Comparison of ENCODE assay signal across 14 cellular contexts in genomic region chr9:129939426-129939825, GRCh38.
A peak's percentile ranks its signal among the peaks of the same experiment; 100 is the strongest.
DNase-seq lines count a peak whose midpoint lies in the region; ATAC-seq, FAIRE-seq and TF ChIP-seq lines count a peak whose summit lies in the region.
"Had no signal": no experiment of that assay in that cellular context is flagged by ENCODE, and none has a peak within 500 bp of the region (broad histone marks: within the 10 kb centered on the region; RNA-seq: fewer than 3 reads in every experiment).

No MANE protein-coding gene starts in this region.

- H3K27me3 ChIP-seq in SK-N-SH (ENCODE audit: insufficient read depth) = no peaks in the 10 kb centered on the region
- H3K27me3 ChIP-seq in esophagus muscularis mucosa = no peaks in the 10 kb centered on the region
- no peaks in the 10 kb centered on the region for H3K27me3 ChIP-seq in stomach smooth muscle (ENCODE audit: control insufficient read depth in 1 of 2, insufficient read depth in 2 of 2, low read length in 2 of 2)

- H3F3A ChIP-seq in SK-N-SH (replicated peaks; ENCODE audit: insufficient read depth) = peaks cover 42% of the 10 kb centered on the region

- peaks cover 4 to 45% of the 10 kb centered on the region in 2 experiments; a peak in 3 of 4 replicates for H3K4me1 ChIP-seq in SK-N-SH (ENCODE audit: control insufficient read depth in 1 of 2, insufficient read depth in 2 of 2, low read depth in 1 of 2, low read length in 1 of 2)
- peaks cover 24 to 70% (median 60%) of the 10 kb centered on the region in 4 donors for H3K4me1 ChIP-seq in esophagus muscularis mucosa
- H3K4me1 ChIP-seq in stomach smooth muscle (ENCODE audit: control insufficient read depth, insufficient read depth, low read length) = peaks cover 20% of the 10 kb centered on the region

- H3K4me2 ChIP-seq in SK-N-SH = peak overlapping the region; percentile 61

- TF ChIP-seq POLR2A in esophagus muscularis mucosa (IDR thresholded peaks at IDR 0.05; ENCODE audit: low read depth) = no peak

- H4K20me1 ChIP-seq in SK-N-SH (ENCODE audit: insufficient read depth) = no peaks in the 10 kb centered on the region

- peaks cover 12% of the 10 kb centered on the region for H3K9me3 Mint-ChIP-seq in WTC11

- no peak overlapping the region for H3K4me3 ChIP-seq in SK-N-SH (ENCODE audit: low read depth in 2 of 2, low read length in 1 of 2)
- no peak overlapping the region for H3K4me3 ChIP-seq in esophagus muscularis mucosa
- H3K4me3 ChIP-seq in stomach smooth muscle (ENCODE audit: low read length in 2 of 2) = no peak overlapping the region

- peaks cover 29% of the 10 kb centered on the region for H3K4me1 Mint-ChIP-seq in WTC11

- intact Hi-C loops in esophagus muscularis mucosa (cut with DNase I) = no loop called here
- intact Hi-C loops in posterior vena cava (cut with DNase I) = no loop called here

- H3K9me3 ChIP-seq in SK-N-SH (peaks cover 10% of the 10 kb centered on the region; the same call in 1 of the 2 replicates), esophagus muscularis mucosa (peaks cover 0 to 6% (median 0%) of the 10 kb centered on the region in 4 donors), stomach smooth muscle (ENCODE audit: control insufficient read depth in 2 of 2, low read length in 2 of 2) (no peaks in the 10 kb centered on the region)

- no peaks in the 10 kb centered on the region for H3K9me2 ChIP-seq in SK-N-SH

- no peaks in the 10 kb centered on the region for H3K79me2 ChIP-seq in SK-N-SH (ENCODE audit: insufficient read depth)

- H3K27ac ChIP-seq in SK-N-SH (ENCODE audit: low read depth in 2 of 2, low read length in 1 of 2) (peak overlapping the region; percentile 47 to 89; a peak in 3 of 4 replicates), esophagus muscularis mucosa (replicated peaks in 1 of 4) (peak overlapping the region; percentile 73 to 83 (median 82)), stomach smooth muscle (ENCODE audit: low read length) (peak overlapping the region; percentile 31)

- H3K9ac ChIP-seq in SK-N-SH = no peak overlapping the region
- H3K9ac ChIP-seq in stomach smooth muscle (ENCODE audit: low read length in 2 of 2) = no peak overlapping the region

- no peaks in the 10 kb centered on the region for H3K27me3 Mint-ChIP-seq in WTC11 (ENCODE audit: low read depth)

- peak overlapping the region; percentile 92 for H3K27ac Mint-ChIP-seq in WTC11

- no peak overlapping the region for H2AFZ ChIP-seq in SK-N-SH (ENCODE audit: low read depth)

- no peak for TF ChIP-seq CTCF in SK-N-SH (IDR thresholded peaks at IDR 0.05)
- TF ChIP-seq CTCF in WTC11 (IDR thresholded peaks at IDR 0.05) = no peak
- no peak for TF ChIP-seq CTCF in esophagus muscularis mucosa (IDR thresholded peaks at IDR 0.05)
- TF ChIP-seq CTCF in D721Med (IDR thresholded peaks at IDR 0.05; ENCODE audit: insufficient read depth, missing control alignments) = no peak

- peaks cover 17% of the 10 kb centered on the region for H3K36me3 Mint-ChIP-seq in WTC11

- ATAC-seq in SK-N-SH treated with all-trans-retinoic acid at 6 μM for 48 hours (no peak), WTC11 (no peak), GM19324 (IDR thresholded peaks at IDR 0.05; ENCODE audit: low FRiP score, unreplicated experiment) (no peak)

- no peak for DNase-seq in SK-N-SH
- no peak for DNase-seq in WTC11 (ENCODE audit: low spot score)
- no peak for DNase-seq in esophagus muscularis mucosa (ENCODE audit: extremely low spot score)
- DNase-seq in D721Med (ENCODE audit: insufficient read length, low spot score) = no peak
- no peak for DNase-seq in posterior vena cava (ENCODE audit: low spot score)
- DNase-seq: central memory CD4-positive, alpha-beta T cell; foreskin melanocyte; kidney glomerular epithelial cell; NCI-H774; SW 1271 had no signal

- FAIRE-seq in D721Med (lab: Jason Lieb, UNC) = no peak
- FAIRE-seq: A204.1 had no signal

- WGBS in SK-N-SH (ENCODE audit: low lambda C conversion rate) = 95% methylated on average over 2 of the region's 2 CpGs
- 93% methylated on average over 2 of the region's 2 CpGs for WGBS in esophagus muscularis mucosa

- POLR2A ChIA-PET in SK-N-SH (lab: Yijun Ruan, JAX) (no interaction called here), WTC11 (lab: Charles Lee) (no interaction called here)

- TF ChIP-seq RAD21 in SK-N-SH (IDR thresholded peaks at IDR 0.05; ENCODE audit: low read length) = no peak

- H3K36me3 ChIP-seq in SK-N-SH (replicated peaks in 1 of 2; ENCODE audit: control insufficient read depth in 1 of 2, insufficient read depth in 2 of 2, low read length in 1 of 2) (peaks cover 0 to 9% of the 10 kb centered on the region in 2 experiments), esophagus muscularis mucosa (peaks cover 0 to 18% (median 3%) of the 10 kb centered on the region in 4 donors), stomach smooth muscle (ENCODE audit: control insufficient read depth in 2 of 2, insufficient read depth in 2 of 2, low read length in 2 of 2) (no peaks in the 10 kb centered on the region)

- CTCF ChIA-PET in SK-N-SH (lab: Yijun Ruan, JAX) (no interaction called here), WTC11 (lab: Charles Lee) (interaction anchor here (1.6 kb wide), 1 partner anchor 16 kb away, joined by 3 read pairs; no protein-coding TSS in a partner anchor)

- TF ChIP-seq EP300 in SK-N-SH (IDR thresholded peaks at IDR 0.05; ENCODE audit: borderline replicate concordance in 1 of 2, low read depth in 1 of 2, low read length in 1 of 2) (no peak), esophagus muscularis mucosa (IDR thresholded peaks at IDR 0.05) (no peak)

- H3K4me3 Mint-ChIP-seq in WTC11 = no peak overlapping the region

TF ChIP-seq in SK-N-SH, 30 proteins besides CTCF, POLR2A, EP300 and RAD21:
- no peak for TF ChIP-seq RFX5 (IDR thresholded peaks at IDR 0.05; ENCODE audit: low read length)

TF ChIP-seq in SK-N-SH treated with all-trans-retinoic acid at 6 μM for 48 hours, 23 proteins besides CTCF, POLR2A, EP300 and RAD21:
- TF ChIP-seq ESRRG (CRISPR knock-in tag; IDR thresholded peaks at IDR 0.05) = no peak
- no peak for TF ChIP-seq ZC3H10 (CRISPR knock-in tag; IDR thresholded peaks at IDR 0.05)
- TF ChIP-seq CSRNP3 (CRISPR knock-in tag; IDR thresholded peaks at IDR 0.05) = no peak
- TF ChIP-seq ZNF8 (CRISPR knock-in tag; IDR thresholded peaks at IDR 0.05) = no peak
- no peak for TF ChIP-seq ZFP30 (CRISPR knock-in tag; IDR thresholded peaks at IDR 0.05)

TF ChIP-seq in WTC11, 78 proteins besides CTCF, POLR2A, EP300 and RAD21 (continues in another document):
- TF ChIP-seq ELF4 (CRISPR knock-in tag; IDR thresholded peaks at IDR 0.05; ENCODE audit: low read depth) = no peak
- TF ChIP-seq SMAD4 (CRISPR knock-in tag; IDR thresholded peaks at IDR 0.05) = no peak
- TF ChIP-seq NR2C2 (CRISPR knock-in tag; IDR thresholded peaks at IDR 0.05) = no peak
- TF ChIP-seq E2F1 (CRISPR knock-in tag; IDR thresholded peaks at IDR 0.05) = no peak
- no peak for TF ChIP-seq ZNF232 (CRISPR knock-in tag; IDR thresholded peaks at IDR 0.05)
- TF ChIP-seq, protein P1, sequence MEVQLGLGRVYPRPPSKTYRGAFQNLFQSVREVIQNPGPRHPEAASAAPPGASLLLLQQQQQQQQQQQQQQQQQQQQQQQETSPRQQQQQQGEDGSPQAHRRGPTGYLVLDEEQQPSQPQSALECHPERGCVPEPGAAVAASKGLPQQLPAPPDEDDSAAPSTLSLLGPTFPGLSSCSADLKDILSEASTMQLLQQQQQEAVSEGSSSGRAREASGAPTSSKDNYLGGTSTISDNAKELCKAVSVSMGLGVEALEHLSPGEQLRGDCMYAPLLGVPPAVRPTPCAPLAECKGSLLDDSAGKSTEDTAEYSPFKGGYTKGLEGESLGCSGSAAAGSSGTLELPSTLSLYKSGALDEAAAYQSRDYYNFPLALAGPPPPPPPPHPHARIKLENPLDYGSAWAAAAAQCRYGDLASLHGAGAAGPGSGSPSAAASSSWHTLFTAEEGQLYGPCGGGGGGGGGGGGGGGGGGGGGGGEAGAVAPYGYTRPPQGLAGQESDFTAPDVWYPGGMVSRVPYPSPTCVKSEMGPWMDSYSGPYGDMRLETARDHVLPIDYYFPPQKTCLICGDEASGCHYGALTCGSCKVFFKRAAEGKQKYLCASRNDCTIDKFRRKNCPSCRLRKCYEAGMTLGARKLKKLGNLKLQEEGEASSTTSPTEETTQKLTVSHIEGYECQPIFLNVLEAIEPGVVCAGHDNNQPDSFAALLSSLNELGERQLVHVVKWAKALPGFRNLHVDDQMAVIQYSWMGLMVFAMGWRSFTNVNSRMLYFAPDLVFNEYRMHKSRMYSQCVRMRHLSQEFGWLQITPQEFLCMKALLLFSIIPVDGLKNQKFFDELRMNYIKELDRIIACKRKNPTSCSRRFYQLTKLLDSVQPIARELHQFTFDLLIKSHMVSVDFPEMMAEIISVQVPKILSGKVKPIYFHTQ (CRISPR knock-in tag; IDR thresholded peaks at IDR 0.05) = no peak
- TF ChIP-seq JUN (CRISPR knock-in tag; IDR thresholded peaks at IDR 0.05) = no peak
- TF ChIP-seq E2F5 (CRISPR knock-in tag; IDR thresholded peaks at IDR 0.05) = no peak
- TF ChIP-seq NFATC4 (CRISPR knock-in tag; IDR thresholded peaks at IDR 0.05) = no peak

Comparison
In these comparisons a context has a peak if more than half of its experiments do, and no peak if none do; other contexts are left out.
1. H3K27ac ChIP-seq: peak in every context shown above with its lines; median percentile 82 in esophagus muscularis mucosa; 68 in SK-N-SH; 31 in stomach smooth muscle.